34 cellular contexts compared by ENCODE assay signal in genomic region chr21:18220498-18220897, GRCh38.
"Had no signal": no experiment of that assay in that cellular context is flagged by ENCODE, and none has a peak within 500 bp of the region (broad histone marks: within the 10 kb centered on the region; RNA-seq: fewer than 3 reads in every experiment).

No MANE protein-coding gene starts in this region.

- DNase-seq: Karpas-422, Kasumi-1, MG63, MM.1S, MV-4-11, NCI-H1048, NCI-H1092, NCI-H1092 treated with DMSO at 0.1 percent for 48 hours, NCI-H1105, NCI-H1105 treated with DMSO at 0.1 percent for 48 hours, NCI-H1417, NCI-H1417 treated with DMSO at 0.1 percent for 48 hours, NCI-H1436, NCI-H1436 treated with DMSO at 0.1 percent for 48 hours, NCI-H146, NCI-H1694, NCI-H1694 treated with DMSO at 0.1 percent for 48 hours, NCI-H187, NCI-H187 treated with DMSO at 0.1 percent for 48 hours, NCI-H1930, NCI-H2029, NCI-H2029 treated with DMSO at 0.1 percent for 48 hours, NCI-H2081, NCI-H2081 treated with DMSO at 0.1 percent for 48 hours, NCI-H2107, NCI-H2171, NCI-H2171 treated with DMSO at 0.1 percent for 48 hours, NCI-H2227 treated with DMSO at 0.1 percent for 48 hours, NCI-H226, NCI-H345, NCI-H446, NCI-H446 treated with DMSO at 0.1 percent for 48 hours, NCI-H510A, NCI-H510A treated with DMSO at 0.1 percent for 48 hours had no signal

- H3K4me3 ChIP-seq: MG63 had no signal

- H3K36me3 ChIP-seq: MG63 had no signal
